Comparison of ENCODE assay signal across 1 cellular context in the genomic region with DNA sequence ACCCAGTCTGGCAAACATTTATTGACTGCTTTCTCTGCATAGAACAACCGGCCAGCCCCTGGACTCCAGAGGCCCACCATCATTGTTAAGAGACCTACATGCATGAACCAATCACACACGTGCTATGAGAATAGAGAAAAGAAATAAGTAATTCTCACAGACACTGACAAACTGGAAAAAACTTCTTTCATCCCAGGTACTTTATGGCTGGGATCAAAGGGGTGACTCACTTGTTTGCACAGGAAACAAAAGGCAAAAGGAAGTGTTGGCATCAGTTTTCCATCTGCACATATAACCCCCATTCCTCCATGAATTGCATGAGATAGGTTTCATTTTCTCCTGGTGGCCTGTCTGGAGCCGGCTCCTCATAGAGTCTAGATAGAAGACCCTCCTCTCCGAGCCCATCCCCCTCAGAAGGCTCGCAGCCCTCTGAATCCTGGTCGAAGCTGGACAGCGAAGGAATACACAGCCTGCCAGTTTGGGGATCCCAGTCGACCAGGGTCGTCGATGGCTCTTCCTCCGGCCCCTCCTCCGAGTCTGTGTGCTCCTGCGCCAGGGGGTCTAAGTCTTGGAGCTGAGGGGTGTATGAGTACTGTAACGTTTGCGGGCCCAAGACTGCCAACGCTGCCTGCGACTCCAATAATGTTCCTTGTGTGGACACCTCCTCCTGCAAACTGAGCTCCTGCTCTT.
A peak's percentile ranks its signal among the peaks of the same experiment; 100 is the strongest.
TF ChIP-seq lines count a peak whose summit lies in the region.

No MANE protein-coding gene starts in this region.

TF ChIP-seq in HepG2, 621 proteins besides CTCF, POLR2A, EP300 and RAD21 (continued from another document and continues in another):
- TF ChIP-seq, protein P1, sequence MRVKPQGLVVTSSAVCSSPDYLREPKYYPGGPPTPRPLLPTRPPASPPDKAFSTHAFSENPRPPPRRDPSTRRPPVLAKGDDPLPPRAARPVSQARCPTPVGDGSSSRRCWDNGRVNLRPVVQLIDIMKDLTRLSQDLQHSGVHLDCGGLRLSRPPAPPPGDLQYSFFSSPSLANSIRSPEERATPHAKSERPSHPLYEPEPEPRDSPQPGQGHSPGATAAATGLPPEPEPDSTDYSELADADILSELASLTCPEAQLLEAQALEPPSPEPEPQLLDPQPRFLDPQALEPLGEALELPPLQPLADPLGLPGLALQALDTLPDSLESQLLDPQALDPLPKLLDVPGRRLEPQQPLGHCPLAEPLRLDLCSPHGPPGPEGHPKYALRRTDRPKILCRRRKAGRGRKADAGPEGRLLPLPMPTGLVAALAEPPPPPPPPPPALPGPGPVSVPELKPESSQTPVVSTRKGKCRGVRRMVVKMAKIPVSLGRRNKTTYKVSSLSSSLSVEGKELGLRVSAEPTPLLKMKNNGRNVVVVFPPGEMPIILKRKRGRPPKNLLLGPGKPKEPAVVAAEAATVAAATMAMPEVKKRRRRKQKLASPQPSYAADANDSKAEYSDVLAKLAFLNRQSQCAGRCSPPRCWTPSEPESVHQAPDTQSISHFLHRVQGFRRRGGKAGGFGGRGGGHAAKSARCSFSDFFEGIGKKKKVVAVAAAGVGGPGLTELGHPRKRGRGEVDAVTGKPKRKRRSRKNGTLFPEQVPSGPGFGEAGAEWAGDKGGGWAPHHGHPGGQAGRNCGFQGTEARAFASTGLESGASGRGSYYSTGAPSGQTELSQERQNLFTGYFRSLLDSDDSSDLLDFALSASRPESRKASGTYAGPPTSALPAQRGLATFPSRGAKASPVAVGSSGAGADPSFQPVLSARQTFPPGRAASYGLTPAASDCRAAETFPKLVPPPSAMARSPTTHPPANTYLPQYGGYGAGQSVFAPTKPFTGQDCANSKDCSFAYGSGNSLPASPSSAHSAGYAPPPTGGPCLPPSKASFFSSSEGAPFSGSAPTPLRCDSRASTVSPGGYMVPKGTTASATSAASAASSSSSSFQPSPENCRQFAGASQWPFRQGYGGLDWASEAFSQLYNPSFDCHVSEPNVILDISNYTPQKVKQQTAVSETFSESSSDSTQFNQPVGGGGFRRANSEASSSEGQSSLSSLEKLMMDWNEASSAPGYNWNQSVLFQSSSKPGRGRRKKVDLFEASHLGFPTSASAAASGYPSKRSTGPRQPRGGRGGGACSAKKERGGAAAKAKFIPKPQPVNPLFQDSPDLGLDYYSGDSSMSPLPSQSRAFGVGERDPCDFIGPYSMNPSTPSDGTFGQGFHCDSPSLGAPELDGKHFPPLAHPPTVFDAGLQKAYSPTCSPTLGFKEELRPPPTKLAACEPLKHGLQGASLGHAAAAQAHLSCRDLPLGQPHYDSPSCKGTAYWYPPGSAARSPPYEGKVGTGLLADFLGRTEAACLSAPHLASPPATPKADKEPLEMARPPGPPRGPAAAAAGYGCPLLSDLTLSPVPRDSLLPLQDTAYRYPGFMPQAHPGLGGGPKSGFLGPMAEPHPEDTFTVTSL (CRISPR knock-in tag; IDR thresholded peaks at IDR 0.05; ENCODE audit: borderline replicate concordance) = peak; percentile 68; the same call in 1 of the 2 replicates
- TF ChIP-seq ZFP36L2 (CRISPR knock-in tag; IDR thresholded peaks at IDR 0.05) (no peak), IRF2 (CRISPR knock-in tag; IDR thresholded peaks at IDR 0.05) (0 out of 2 replicates have a peak, but pooled peaks have one; percentile 20), GFI1 (CRISPR knock-in tag; IDR thresholded peaks at IDR 0.05; ENCODE audit: borderline replicate concordance) (no peak), PPARG (CRISPR knock-in tag; conservative IDR thresholded peaks at IDR 0.05) (0 out of 2 replicates have a peak, but pooled peaks have one; percentile 30), PAWR (CRISPR knock-in tag; IDR thresholded peaks at IDR 0.05; ENCODE audit: borderline replicate concordance) (no peak), TCF7 (IDR thresholded peaks at IDR 0.05; ENCODE audit: low read depth) (peak; percentile 88), SP140L (CRISPR knock-in tag; IDR thresholded peaks at IDR 0.05; ENCODE audit: borderline replicate concordance) (no peak), GATA4 (IDR thresholded peaks at IDR 0.05; ENCODE audit: borderline replicate concordance, low read depth) (no peak), SOX6 (IDR thresholded peaks at IDR 0.05) (no peak), SOX6 (CRISPR knock-in tag; IDR thresholded peaks at IDR 0.05) (peak; percentile 78), ZBTB7A (CRISPR knock-in tag; IDR thresholded peaks at IDR 0.05) (no peak), CCAR2 (optimal IDR thresholded peaks at IDR 0.05; ENCODE audit: low read depth, low read length) (no peak), MEIS1 (CRISPR knock-in tag; IDR thresholded peaks at IDR 0.05; ENCODE audit: borderline replicate concordance) (no peak), GATAD2A (CRISPR knock-in tag; IDR thresholded peaks at IDR 0.05) (peak; percentile 52), TBX2 (CRISPR knock-in tag; IDR thresholded peaks at IDR 0.05; ENCODE audit: borderline replicate concordance) (no peak), ZFYVE20 (CRISPR knock-in tag; IDR thresholded peaks at IDR 0.05; ENCODE audit: borderline replicate concordance, low read depth) (no peak), ZFP82 (CRISPR knock-in tag; IDR thresholded peaks at IDR 0.05; ENCODE audit: borderline replicate concordance) (no peak), KAT8 (CRISPR knock-in tag; IDR thresholded peaks at IDR 0.05) (0 out of 2 replicates have a peak, but pooled peaks have one; percentile 42), MAF1 (CRISPR knock-in tag; IDR thresholded peaks at IDR 0.05; ENCODE audit: borderline replicate concordance) (no peak)
- TF ChIP-seq, protein P2, sequence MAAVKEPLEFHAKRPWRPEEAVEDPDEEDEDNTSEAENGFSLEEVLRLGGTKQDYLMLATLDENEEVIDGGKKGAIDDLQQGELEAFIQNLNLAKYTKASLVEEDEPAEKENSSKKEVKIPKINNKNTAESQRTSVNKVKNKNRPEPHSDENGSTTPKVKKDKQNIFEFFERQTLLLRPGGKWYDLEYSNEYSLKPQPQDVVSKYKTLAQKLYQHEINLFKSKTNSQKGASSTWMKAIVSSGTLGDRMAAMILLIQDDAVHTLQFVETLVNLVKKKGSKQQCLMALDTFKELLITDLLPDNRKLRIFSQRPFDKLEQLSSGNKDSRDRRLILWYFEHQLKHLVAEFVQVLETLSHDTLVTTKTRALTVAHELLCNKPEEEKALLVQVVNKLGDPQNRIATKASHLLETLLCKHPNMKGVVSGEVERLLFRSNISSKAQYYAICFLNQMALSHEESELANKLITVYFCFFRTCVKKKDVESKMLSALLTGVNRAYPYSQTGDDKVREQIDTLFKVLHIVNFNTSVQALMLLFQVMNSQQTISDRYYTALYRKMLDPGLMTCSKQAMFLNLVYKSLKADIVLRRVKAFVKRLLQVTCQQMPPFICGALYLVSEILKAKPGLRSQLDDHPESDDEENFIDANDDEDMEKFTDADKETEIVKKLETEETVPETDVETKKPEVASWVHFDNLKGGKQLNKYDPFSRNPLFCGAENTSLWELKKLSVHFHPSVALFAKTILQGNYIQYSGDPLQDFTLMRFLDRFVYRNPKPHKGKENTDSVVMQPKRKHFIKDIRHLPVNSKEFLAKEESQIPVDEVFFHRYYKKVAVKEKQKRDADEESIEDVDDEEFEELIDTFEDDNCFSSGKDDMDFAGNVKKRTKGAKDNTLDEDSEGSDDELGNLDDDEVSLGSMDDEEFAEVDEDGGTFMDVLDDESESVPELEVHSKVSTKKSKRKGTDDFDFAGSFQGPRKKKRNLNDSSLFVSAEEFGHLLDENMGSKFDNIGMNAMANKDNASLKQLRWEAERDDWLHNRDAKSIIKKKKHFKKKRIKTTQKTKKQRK (IDR thresholded peaks at IDR 0.05; ENCODE audit: low read length) = no peak
- TF ChIP-seq, protein P3, sequence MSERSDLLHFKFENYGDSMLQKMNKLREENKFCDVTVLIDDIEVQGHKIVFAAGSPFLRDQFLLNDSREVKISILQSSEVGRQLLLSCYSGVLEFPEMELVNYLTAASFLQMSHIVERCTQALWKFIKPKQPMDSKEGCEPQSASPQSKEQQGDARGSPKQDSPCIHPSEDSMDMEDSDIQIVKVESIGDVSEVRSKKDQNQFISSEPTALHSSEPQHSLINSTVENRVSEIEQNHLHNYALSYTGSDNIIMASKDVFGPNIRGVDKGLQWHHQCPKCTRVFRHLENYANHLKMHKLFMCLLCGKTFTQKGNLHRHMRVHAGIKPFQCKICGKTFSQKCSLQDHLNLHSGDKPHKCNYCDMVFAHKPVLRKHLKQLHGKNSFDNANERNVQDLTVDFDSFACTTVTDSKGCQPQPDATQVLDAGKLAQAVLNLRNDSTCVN (CRISPR knock-in tag; IDR thresholded peaks at IDR 0.05; ENCODE audit: borderline replicate concordance) = no peak
- TF ChIP-seq, protein P4, sequence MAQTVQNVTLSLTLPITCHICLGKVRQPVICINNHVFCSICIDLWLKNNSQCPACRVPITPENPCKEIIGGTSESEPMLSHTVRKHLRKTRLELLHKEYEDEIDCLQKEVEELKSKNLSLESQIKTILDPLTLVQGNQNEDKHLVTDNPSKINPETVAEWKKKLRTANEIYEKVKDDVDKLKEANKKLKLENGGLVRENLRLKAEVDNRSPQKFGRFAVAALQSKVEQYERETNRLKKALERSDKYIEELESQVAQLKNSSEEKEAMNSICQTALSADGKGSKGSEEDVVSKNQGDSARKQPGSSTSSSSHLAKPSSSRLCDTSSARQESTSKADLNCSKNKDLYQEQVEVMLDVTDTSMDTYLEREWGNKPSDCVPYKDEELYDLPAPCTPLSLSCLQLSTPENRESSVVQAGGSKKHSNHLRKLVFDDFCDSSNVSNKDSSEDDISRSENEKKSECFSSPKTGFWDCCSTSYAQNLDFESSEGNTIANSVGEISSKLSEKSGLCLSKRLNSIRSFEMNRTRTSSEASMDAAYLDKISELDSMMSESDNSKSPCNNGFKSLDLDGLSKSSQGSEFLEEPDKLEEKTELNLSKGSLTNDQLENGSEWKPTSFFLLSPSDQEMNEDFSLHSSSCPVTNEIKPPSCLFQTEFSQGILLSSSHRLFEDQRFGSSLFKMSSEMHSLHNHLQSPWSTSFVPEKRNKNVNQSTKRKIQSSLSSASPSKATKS (CRISPR knock-in tag; IDR thresholded peaks at IDR 0.05) = no peak
- TF ChIP-seq, protein P5, sequence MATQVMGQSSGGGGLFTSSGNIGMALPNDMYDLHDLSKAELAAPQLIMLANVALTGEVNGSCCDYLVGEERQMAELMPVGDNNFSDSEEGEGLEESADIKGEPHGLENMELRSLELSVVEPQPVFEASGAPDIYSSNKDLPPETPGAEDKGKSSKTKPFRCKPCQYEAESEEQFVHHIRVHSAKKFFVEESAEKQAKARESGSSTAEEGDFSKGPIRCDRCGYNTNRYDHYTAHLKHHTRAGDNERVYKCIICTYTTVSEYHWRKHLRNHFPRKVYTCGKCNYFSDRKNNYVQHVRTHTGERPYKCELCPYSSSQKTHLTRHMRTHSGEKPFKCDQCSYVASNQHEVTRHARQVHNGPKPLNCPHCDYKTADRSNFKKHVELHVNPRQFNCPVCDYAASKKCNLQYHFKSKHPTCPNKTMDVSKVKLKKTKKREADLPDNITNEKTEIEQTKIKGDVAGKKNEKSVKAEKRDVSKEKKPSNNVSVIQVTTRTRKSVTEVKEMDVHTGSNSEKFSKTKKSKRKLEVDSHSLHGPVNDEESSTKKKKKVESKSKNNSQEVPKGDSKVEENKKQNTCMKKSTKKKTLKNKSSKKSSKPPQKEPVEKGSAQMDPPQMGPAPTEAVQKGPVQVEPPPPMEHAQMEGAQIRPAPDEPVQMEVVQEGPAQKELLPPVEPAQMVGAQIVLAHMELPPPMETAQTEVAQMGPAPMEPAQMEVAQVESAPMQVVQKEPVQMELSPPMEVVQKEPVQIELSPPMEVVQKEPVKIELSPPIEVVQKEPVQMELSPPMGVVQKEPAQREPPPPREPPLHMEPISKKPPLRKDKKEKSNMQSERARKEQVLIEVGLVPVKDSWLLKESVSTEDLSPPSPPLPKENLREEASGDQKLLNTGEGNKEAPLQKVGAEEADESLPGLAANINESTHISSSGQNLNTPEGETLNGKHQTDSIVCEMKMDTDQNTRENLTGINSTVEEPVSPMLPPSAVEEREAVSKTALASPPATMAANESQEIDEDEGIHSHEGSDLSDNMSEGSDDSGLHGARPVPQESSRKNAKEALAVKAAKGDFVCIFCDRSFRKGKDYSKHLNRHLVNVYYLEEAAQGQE (IDR thresholded peaks at IDR 0.05; ENCODE audit: borderline replicate concordance in 1 of 2, low read depth in 1 of 2, low read length in 2 of 2) = peak in 1 of 2 experiments; percentile 32; a peak in 1 of 4 replicates
- TF ChIP-seq, protein P6, sequence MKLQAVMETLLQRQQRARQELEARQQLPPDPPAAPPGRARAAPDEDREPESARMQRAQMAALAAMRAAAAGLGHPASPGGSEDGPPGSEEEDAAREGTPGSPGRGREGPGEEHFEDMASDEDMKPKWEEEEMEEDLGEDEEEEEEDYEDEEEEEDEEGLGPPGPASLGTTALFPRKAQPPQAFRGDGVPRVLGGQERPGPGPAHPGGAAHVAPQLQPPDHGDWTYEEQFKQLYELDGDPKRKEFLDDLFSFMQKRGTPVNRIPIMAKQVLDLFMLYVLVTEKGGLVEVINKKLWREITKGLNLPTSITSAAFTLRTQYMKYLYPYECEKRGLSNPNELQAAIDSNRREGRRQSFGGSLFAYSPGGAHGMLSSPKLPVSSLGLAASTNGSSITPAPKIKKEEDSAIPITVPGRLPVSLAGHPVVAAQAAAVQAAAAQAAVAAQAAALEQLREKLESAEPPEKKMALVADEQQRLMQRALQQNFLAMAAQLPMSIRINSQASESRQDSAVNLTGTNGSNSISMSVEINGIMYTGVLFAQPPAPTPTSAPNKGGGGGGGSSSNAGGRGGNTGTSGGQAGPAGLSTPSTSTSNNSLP (IDR thresholded peaks at IDR 0.05; ENCODE audit: low read depth, low read length) = peak; percentile 51; the same call in 1 of the 2 replicates
- TF ChIP-seq, protein P7, sequence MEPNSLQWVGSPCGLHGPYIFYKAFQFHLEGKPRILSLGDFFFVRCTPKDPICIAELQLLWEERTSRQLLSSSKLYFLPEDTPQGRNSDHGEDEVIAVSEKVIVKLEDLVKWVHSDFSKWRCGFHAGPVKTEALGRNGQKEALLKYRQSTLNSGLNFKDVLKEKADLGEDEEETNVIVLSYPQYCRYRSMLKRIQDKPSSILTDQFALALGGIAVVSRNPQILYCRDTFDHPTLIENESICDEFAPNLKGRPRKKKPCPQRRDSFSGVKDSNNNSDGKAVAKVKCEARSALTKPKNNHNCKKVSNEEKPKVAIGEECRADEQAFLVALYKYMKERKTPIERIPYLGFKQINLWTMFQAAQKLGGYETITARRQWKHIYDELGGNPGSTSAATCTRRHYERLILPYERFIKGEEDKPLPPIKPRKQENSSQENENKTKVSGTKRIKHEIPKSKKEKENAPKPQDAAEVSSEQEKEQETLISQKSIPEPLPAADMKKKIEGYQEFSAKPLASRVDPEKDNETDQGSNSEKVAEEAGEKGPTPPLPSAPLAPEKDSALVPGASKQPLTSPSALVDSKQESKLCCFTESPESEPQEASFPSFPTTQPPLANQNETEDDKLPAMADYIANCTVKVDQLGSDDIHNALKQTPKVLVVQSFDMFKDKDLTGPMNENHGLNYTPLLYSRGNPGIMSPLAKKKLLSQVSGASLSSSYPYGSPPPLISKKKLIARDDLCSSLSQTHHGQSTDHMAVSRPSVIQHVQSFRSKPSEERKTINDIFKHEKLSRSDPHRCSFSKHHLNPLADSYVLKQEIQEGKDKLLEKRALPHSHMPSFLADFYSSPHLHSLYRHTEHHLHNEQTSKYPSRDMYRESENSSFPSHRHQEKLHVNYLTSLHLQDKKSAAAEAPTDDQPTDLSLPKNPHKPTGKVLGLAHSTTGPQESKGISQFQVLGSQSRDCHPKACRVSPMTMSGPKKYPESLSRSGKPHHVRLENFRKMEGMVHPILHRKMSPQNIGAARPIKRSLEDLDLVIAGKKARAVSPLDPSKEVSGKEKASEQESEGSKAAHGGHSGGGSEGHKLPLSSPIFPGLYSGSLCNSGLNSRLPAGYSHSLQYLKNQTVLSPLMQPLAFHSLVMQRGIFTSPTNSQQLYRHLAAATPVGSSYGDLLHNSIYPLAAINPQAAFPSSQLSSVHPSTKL (CRISPR knock-in tag; IDR thresholded peaks at IDR 0.05) = peak; percentile 72
